15 cellular contexts compared by ENCODE assay signal in the genomic region with DNA sequence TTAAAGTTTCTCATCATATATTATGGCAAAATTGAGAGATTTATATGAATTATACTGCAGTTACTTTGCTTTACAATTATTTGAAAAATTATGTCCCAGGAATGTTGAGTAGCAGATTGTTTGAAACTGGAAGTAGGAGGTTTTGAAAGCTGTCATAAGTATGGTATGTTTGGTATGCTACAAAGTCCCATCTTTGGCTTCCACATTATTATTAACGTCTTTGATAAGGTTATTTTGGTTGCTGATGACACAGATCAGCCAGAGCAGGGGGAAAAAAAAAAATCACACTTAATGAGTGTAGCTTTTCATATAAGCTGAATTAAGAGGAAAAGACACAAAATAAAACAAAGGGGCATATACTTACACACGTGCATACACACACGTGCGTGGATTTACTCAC.
A peak's percentile ranks its signal among the peaks of the same experiment; 100 is the strongest.
DNase-seq lines count a peak whose midpoint lies in the region; ATAC-seq, FAIRE-seq and TF ChIP-seq lines count a peak whose summit lies in the region.
"Had no signal": no experiment of that assay in that cellular context is flagged by ENCODE, and none has a peak within 500 bp of the region (broad histone marks: within the 10 kb centered on the region; RNA-seq: fewer than 3 reads in every experiment).

No MANE protein-coding gene starts in this region.

- CTCF ChIA-PET in A549 (lab: Yijun Ruan, JAX): no interaction called here
- CTCF ChIA-PET in naive thymus-derived CD4-positive, alpha-beta T cell (lab: Charles Lee): no interaction called here

- H3K27ac ChIP-seq in A549: no peak overlapping the region
- H3K27ac ChIP-seq in naive thymus-derived CD4-positive, alpha-beta T cell (ENCODE audit: low read depth, low read length): no peak overlapping the region
- H3K27ac ChIP-seq: psoas muscle, testis had no signal

- DNase-seq in A549 (ENCODE audit: low read depth in 1 of 2, low spot score in 1 of 2) (peak in 1 of 2 experiments; percentile 11), HS-5 (ENCODE audit: low read depth) (peak; percentile 25), amniotic epithelial cell (ENCODE audit: low read depth) (peak; percentile 64), glomerular visceral epithelial cell (ENCODE audit: extremely low spot score) (peak; percentile 51), Ammon's horn (ENCODE audit: low spot score) (no peak), HuH-7.5 (ENCODE audit: low spot score) (no peak), MV-4-11 (lab: John Stamatoyannopoulos, UW) (no peak)
- no peak for DNase-seq in naive thymus-derived CD4-positive, alpha-beta T cell
- DNase-seq: activated CD4-positive, alpha-beta T cell treated with anti-CD3 and anti-CD28 coated beads for 48 hours; left cardiac atrium; NCI-H82; psoas muscle; testis had no signal

- no peak overlapping the region for H3K4me3 ChIP-seq in A549
- no peak overlapping the region for H3K4me3 ChIP-seq in naive thymus-derived CD4-positive, alpha-beta T cell (ENCODE audit: low read length)
- H3K4me3 ChIP-seq: psoas muscle, testis had no signal

- TF ChIP-seq EP300 in A549 (IDR thresholded peaks at IDR 0.05): no peak

- ATAC-seq in A549: peak in 1 of 2 experiments; percentile 32; a peak in 1 of 6 replicates
- no peak for ATAC-seq in naive thymus-derived CD4-positive, alpha-beta T cell
- ATAC-seq: psoas muscle had no signal

- FAIRE-seq in A549 (lab: Jason Lieb, UNC): no peak

- TF ChIP-seq POLR2A in A549 (IDR thresholded peaks at IDR 0.05; ENCODE audit: low read length): no peak

- H3K27me3 Mint-ChIP-seq in naive thymus-derived CD4-positive, alpha-beta T cell: no peaks in the 10 kb centered on the region
- H3K27me3 Mint-ChIP-seq: activated naive CD4-positive, alpha-beta T cell treated with anti-CD3 and anti-CD28 coated beads, Interleukin-2, amount 50 U/mL, for 24 hours; central memory CD8-positive, alpha-beta T cell had no signal

- POLR2A ChIA-PET in A549 (lab: Yijun Ruan, JAX): no interaction called here
- POLR2A ChIA-PET in naive thymus-derived CD4-positive, alpha-beta T cell (lab: Charles Lee): no interaction called here

- no peaks in the 10 kb centered on the region for H3K9me3 ChIP-seq in A549
- no peaks in the 10 kb centered on the region for H3K9me3 ChIP-seq in naive thymus-derived CD4-positive, alpha-beta T cell (ENCODE audit: control insufficient read depth in 2 of 3, low read length in 3 of 3)
- H3K9me3 ChIP-seq: testis had no signal

- H3K4me1 ChIP-seq in A549: 0 out of 3 replicates have a peak, but pooled peaks cover 3% of the 10 kb centered on the region
- H3K4me1 ChIP-seq in naive thymus-derived CD4-positive, alpha-beta T cell (ENCODE audit: control insufficient read depth in 2 of 2, insufficient read depth in 2 of 2, low read length in 2 of 2): no peaks in the 10 kb centered on the region
- H3K4me1 ChIP-seq: psoas muscle, testis had no signal

- H3K36me3 ChIP-seq in naive thymus-derived CD4-positive, alpha-beta T cell (ENCODE audit: control insufficient read depth in 2 of 3, insufficient read depth in 3 of 3, low read length in 3 of 3): no peaks in the 10 kb centered on the region

- peak overlapping the region; percentile 28; the same call in 1 of the 3 replicates for H3K4me2 ChIP-seq in A549

- H3K4me1 Mint-ChIP-seq in naive thymus-derived CD4-positive, alpha-beta T cell: no peaks in the 10 kb centered on the region
- H3K4me1 Mint-ChIP-seq: activated naive CD4-positive, alpha-beta T cell treated with anti-CD3 and anti-CD28 coated beads, Interleukin-2, amount 50 U/mL, for 24 hours; central memory CD8-positive, alpha-beta T cell had no signal

- 27% methylated on average over 4 of the region's 4 CpGs for WGBS in A549 (ENCODE audit: missing lambda C conversion rate)

- peaks cover 2 to 21% (median 10%) of the 10 kb centered on the region in 11 donors for H3K9me3 Mint-ChIP-seq in naive thymus-derived CD4-positive, alpha-beta T cell

- peaks cover 0 to 4% (median 0%) of the 10 kb centered on the region in 5 donors for H3K36me3 Mint-ChIP-seq in naive thymus-derived CD4-positive, alpha-beta T cell
- H3K36me3 Mint-ChIP-seq: activated naive CD4-positive, alpha-beta T cell treated with anti-CD3 and anti-CD28 coated beads, Interleukin-2, amount 50 U/mL, for 24 hours had no signal

- no peaks in the 10 kb centered on the region for H3K27me3 ChIP-seq in naive thymus-derived CD4-positive, alpha-beta T cell (ENCODE audit: control insufficient read depth in 2 of 2, insufficient read depth in 2 of 2, low read length in 2 of 2)
- H3K27me3 ChIP-seq: testis had no signal

- no peak overlapping the region for H3K27ac Mint-ChIP-seq in naive thymus-derived CD4-positive, alpha-beta T cell
- H3K27ac Mint-ChIP-seq: activated naive CD4-positive, alpha-beta T cell treated with anti-CD3 and anti-CD28 coated beads, Interleukin-2, amount 50 U/mL, for 24 hours had no signal

- no peak overlapping the region for H3K4me3 Mint-ChIP-seq in naive thymus-derived CD4-positive, alpha-beta T cell
- H3K4me3 Mint-ChIP-seq: activated naive CD4-positive, alpha-beta T cell treated with anti-CD3 and anti-CD28 coated beads, Interleukin-2, amount 50 U/mL, for 24 hours; central memory CD8-positive, alpha-beta T cell had no signal

- intact Hi-C loops in naive thymus-derived CD4-positive, alpha-beta T cell (cut with micrococcal nuclease): no loop called here

- no peak for TF ChIP-seq RAD21 in A549 (conservative IDR thresholded peaks at IDR 0.05 in 1 of 2, IDR thresholded peaks at IDR 0.05 in 1 of 2)

- TF ChIP-seq CTCF in A549 (IDR thresholded peaks at IDR 0.05): no peak

TF ChIP-seq in A549, 52 proteins besides CTCF, POLR2A, EP300 and RAD21:
- TF ChIP-seq CBX8 (IDR thresholded peaks at IDR 0.05) (no peak), PHF8 (IDR thresholded peaks at IDR 0.05; ENCODE audit: borderline replicate concordance, low read depth) (no peak), SMC3 (IDR thresholded peaks at IDR 0.05) (no peak), CHD2 (IDR thresholded peaks at IDR 0.05; ENCODE audit: low read length, partially characterized antibody) (no peak), EHMT2 (IDR thresholded peaks at IDR 0.05; ENCODE audit: low read depth) (no peak), NPAS2 (CRISPR knock-in tag; IDR thresholded peaks at IDR 0.05; ENCODE audit: borderline replicate concordance) (no peak), ZC3H11A (IDR thresholded peaks at IDR 0.05) (no peak), HOXB5 (CRISPR knock-in tag; IDR thresholded peaks at IDR 0.05) (no peak), GATA3 (IDR thresholded peaks at IDR 0.05; ENCODE audit: borderline replicate concordance) (no peak), MYC (IDR thresholded peaks at IDR 0.05; ENCODE audit: borderline replicate concordance, low read length) (no peak), BHLHE40 (IDR thresholded peaks at IDR 0.05; ENCODE audit: low read depth, low read length) (no peak), RNF2 (IDR thresholded peaks at IDR 0.05; ENCODE audit: borderline replicate concordance, low read depth) (no peak), HOXB13 (CRISPR knock-in tag; IDR thresholded peaks at IDR 0.05; ENCODE audit: low read depth) (no peak), CEBPB (IDR thresholded peaks at IDR 0.05) (no peak)
- TF ChIP-seq, protein P1, sequence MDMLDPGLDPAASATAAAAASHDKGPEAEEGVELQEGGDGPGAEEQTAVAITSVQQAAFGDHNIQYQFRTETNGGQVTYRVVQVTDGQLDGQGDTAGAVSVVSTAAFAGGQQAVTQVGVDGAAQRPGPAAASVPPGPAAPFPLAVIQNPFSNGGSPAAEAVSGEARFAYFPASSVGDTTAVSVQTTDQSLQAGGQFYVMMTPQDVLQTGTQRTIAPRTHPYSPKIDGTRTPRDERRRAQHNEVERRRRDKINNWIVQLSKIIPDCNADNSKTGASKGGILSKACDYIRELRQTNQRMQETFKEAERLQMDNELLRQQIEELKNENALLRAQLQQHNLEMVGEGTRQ (IDR thresholded peaks at IDR 0.05): no peak
- TF ChIP-seq, protein P2, sequence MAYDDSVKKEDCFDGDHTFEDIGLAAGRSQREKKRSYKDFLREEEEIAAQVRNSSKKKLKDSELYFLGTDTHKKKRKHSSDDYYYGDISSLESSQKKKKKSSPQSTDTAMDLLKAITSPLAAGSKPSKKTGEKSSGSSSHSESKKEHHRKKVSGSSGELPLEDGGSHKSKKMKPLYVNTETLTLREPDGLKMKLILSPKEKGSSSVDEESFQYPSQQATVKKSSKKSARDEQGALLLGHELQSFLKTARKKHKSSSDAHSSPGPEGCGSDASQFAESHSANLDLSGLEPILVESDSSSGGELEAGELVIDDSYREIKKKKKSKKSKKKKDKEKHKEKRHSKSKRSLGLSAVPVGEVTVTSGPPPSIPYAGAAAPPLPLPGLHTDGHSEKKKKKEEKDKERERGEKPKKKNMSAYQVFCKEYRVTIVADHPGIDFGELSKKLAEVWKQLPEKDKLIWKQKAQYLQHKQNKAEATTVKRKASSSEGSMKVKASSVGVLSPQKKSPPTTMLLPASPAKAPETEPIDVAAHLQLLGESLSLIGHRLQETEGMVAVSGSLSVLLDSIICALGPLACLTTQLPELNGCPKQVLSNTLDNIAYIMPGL (CRISPR knock-in tag; IDR thresholded peaks at IDR 0.05; ENCODE audit: borderline replicate concordance): no peak
- TF ChIP-seq, protein P3, sequence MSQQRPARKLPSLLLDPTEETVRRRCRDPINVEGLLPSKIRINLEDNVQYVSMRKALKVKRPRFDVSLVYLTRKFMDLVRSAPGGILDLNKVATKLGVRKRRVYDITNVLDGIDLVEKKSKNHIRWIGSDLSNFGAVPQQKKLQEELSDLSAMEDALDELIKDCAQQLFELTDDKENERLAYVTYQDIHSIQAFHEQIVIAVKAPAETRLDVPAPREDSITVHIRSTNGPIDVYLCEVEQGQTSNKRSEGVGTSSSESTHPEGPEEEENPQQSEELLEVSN (IDR thresholded peaks at IDR 0.05; ENCODE audit: borderline replicate concordance, low read depth): no peak
TF ChIP-seq in A549: peak in this region for 0.

Comparison
In these comparisons a context has a peak if more than half of its experiments do, and no peak if none do; other contexts are left out.
1. DNase-seq: peak in HS-5 (single experiment), amniotic epithelial cell (single experiment) and glomerular visceral epithelial cell (single experiment); none in naive thymus-derived CD4-positive, alpha-beta T cell (0 of 9), Ammon's horn (single experiment), HuH-7.5 (single experiment) and MV-4-11 (single experiment).